13 cellular contexts compared by ENCODE assay signal in the genomic region with DNA sequence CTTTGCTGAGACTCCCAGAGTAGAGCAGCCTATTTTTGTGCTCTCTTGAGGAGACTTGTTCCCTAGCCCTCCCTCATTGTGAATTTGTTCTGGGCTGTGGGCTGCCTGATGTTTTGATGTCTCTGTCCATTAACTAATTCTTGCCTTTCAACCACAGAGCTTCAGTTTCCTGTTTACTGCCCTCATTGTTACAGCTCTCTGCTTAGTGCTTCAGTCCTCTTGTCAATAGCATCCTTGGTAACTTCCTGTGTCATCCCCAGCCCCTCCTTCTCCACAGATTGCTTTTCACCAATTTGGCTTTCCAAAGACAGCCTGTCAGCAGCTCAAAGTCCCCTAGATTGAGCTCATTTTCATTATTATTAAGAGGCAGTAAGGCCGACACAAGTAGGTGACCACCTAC.
DNase-seq lines count a peak whose midpoint lies in the region; ATAC-seq, FAIRE-seq and TF ChIP-seq lines count a peak whose summit lies in the region.
"Had no signal": no experiment of that assay in that cellular context is flagged by ENCODE, and none has a peak within 500 bp of the region (broad histone marks: within the 10 kb centered on the region; RNA-seq: fewer than 3 reads in every experiment).

No MANE protein-coding gene starts in this region.

- H3K4me3 ChIP-seq in H7 (ENCODE audit: insufficient read depth, low read depth, low read length): no peak overlapping the region
- H3K4me3 ChIP-seq in GM12878: no peak overlapping the region
- H3K4me3 ChIP-seq in mesendoderm (ENCODE audit: low read length): no peak overlapping the region
- H3K4me3 ChIP-seq: K562, spleen had no signal

- no peak overlapping the region for H3K18ac ChIP-seq in mesendoderm (ENCODE audit: low read length)

- H3K79me1 ChIP-seq in mesendoderm (ENCODE audit: low read length): no peaks in the 10 kb centered on the region

- no peak overlapping the region for H3K56ac ChIP-seq in mesendoderm (ENCODE audit: low read length)

- H2BK15ac ChIP-seq in mesendoderm (replicated peaks; ENCODE audit: low read depth): no peak overlapping the region

- H3K23ac ChIP-seq in mesendoderm (ENCODE audit: low read length): no peak overlapping the region

- no peak overlapping the region for H2AK5ac ChIP-seq in mesendoderm (ENCODE audit: low read length)

- no peak overlapping the region for H2BK5ac ChIP-seq in mesendoderm (ENCODE audit: low read length)

- POLR2A ChIA-PET in GM12878 (lab: Charles Lee): no interaction called here

- H3K4me1 ChIP-seq in GM12878 (ENCODE audit: control insufficient read depth, insufficient read depth, low read length) (no peaks in the 10 kb centered on the region), mesendoderm (ENCODE audit: control insufficient read depth, low read depth, low read length) (no peaks in the 10 kb centered on the region)
- H3K4me1 ChIP-seq: spleen had no signal

- in situ Hi-C loops in GM12878 (cut with MboI): no loop called here

- H3K79me2 ChIP-seq in GM12878 (ENCODE audit: control insufficient read depth, insufficient read depth, low read length) (no peaks in the 10 kb centered on the region), mesendoderm (ENCODE audit: control insufficient read depth, insufficient read depth, low read length) (no peaks in the 10 kb centered on the region)

- no peaks in the 10 kb centered on the region for H4K20me1 ChIP-seq in GM12878 (ENCODE audit: control insufficient read depth, insufficient read depth)

- TF ChIP-seq EP300 in GM12878 (IDR thresholded peaks at IDR 0.05; ENCODE audit: borderline replicate concordance in 1 of 2, control insufficient read depth in 1 of 2, low read depth in 2 of 2, low read length in 2 of 2): no peak

- no peak for TF ChIP-seq CTCF in GM12878 (IDR thresholded peaks at IDR 0.05 in 2 of 3, conservative IDR thresholded peaks at IDR 0.05 in 1 of 3; ENCODE audit: control insufficient read depth in 2 of 3, extremely low read depth in 1 of 3, insufficient read depth in 1 of 3, low read depth in 3 of 3, low read length in 3 of 3)

- RAD21 ChIA-PET in GM12878 (lab: Charles Lee; ENCODE audit: unreplicated experiment): interaction anchor here (1.0 kb wide), 1 partner anchor 194 kb away, joined by 3 read pairs; no protein-coding TSS in a partner anchor

- FAIRE-seq in GM12878 (lab: Jason Lieb, UNC): no peak
- no peak for FAIRE-seq in GM19239 (lab: Jason Lieb, UNC)
- FAIRE-seq: K562 had no signal

- intact Hi-C loops in GM12878 (cut with micrococcal nuclease; ENCODE audit: unreplicated experiment): no loop called here

- TF ChIP-seq POLR2A in GM12878 (IDR thresholded peaks at IDR 0.05; ENCODE audit: low read depth, low read length): no peak

- CTCF ChIA-PET in GM12878 (lab: Yijun Ruan, JAX): no interaction called here

- WGBS in GM12878 (ENCODE audit: insufficient coverage, insufficient replicate concordance, low lambda C conversion rate, missing lambda C conversion rate): 4% methylated on average over 1 of the region's 1 CpG
- no CpG with 5 or more reads among the region's 1 CpG for whole genome bisulfite sequencing in mesendoderm (ENCODE audit: extremely low coverage, insufficient coverage, low lambda C conversion rate)

- SMC1A ChIA-PET in GM12878 (lab: Charles Lee; ENCODE audit: uncharacterized antibody, unreplicated experiment): interaction anchor here (0.6 to 1.0 kb wide), 2 partner anchors 95 to 407 kb away, joined by 3 read pairs; no protein-coding TSS in a partner anchor

- no TSS peak for BruUV-seq in GM12878 (replicated peaks; lab: Mats Ljungman, UMichigan)

- H3K9ac ChIP-seq in GM12878 (ENCODE audit: control insufficient read depth, insufficient read depth, low read length) (no peak overlapping the region), mesendoderm (ENCODE audit: low read length) (no peak overlapping the region)

- no peak for TF ChIP-seq RAD21 in GM12878 (IDR thresholded peaks at IDR 0.05; ENCODE audit: insufficient read depth, low read depth, low read length)

- H2AFZ ChIP-seq in GM12878 (ENCODE audit: control insufficient read depth, low read depth, low read length): no peak overlapping the region

- DNase-seq in DMS153 treated with DMSO at 0.1 percent for 48 hours (lab: John Stamatoyannopoulos, UW; ENCODE audit: unreplicated experiment): peak; percentile 26
- DNase-seq in H7: peak; percentile 13
- DNase-seq in GM12878 (ENCODE audit: low read depth, low spot score): no peak
- peak; percentile 41 for DNase-seq in mesendoderm
- DNase-seq in GM19239 (ENCODE audit: insufficient read length, low spot score): no peak
- no peak for DNase-seq in NCI-H2196 (lab: John Stamatoyannopoulos, UW; ENCODE audit: unreplicated experiment)
- DNase-seq in left lobe of liver (ENCODE audit: low spot score): no peak
- DNase-seq: DMS79 treated with DMSO at 0.1 percent for 48 hours; effector CD4-positive, alpha-beta T cell; spleen; T-cell had no signal

- H3K4me2 ChIP-seq in GM12878 (ENCODE audit: control insufficient read depth, insufficient read depth) (no peak overlapping the region), mesendoderm (ENCODE audit: low read length) (no peak overlapping the region)

- peak; percentile 76 for ATAC-seq in GM12878
- ATAC-seq in HG02610 (IDR thresholded peaks at IDR 0.05; ENCODE audit: unreplicated experiment): no peak
- ATAC-seq in left lobe of liver: no peak
- ATAC-seq: K562 had no signal

- H4K8ac ChIP-seq in mesendoderm (ENCODE audit: low read depth, low read length): no peak overlapping the region

- no peak overlapping the region for H3K4ac ChIP-seq in mesendoderm (ENCODE audit: low read depth, low read length)

- H2BK120ac ChIP-seq in mesendoderm (ENCODE audit: low read depth, low read length): no peak overlapping the region

- no peaks in the 10 kb centered on the region for H3K9me3 ChIP-seq in GM12878 (replicated peaks; ENCODE audit: control insufficient read depth, insufficient read depth, low read length)
- H3K9me3 ChIP-seq: spleen had no signal

- H3K27me3 ChIP-seq in H7 (ENCODE audit: control insufficient read depth, insufficient read depth, low read length) (no peaks in the 10 kb centered on the region), GM12878 (replicated peaks in 1 of 2; ENCODE audit: control insufficient read depth in 2 of 2, insufficient read depth in 2 of 2, low read length in 1 of 2) (no peaks in the 10 kb centered on the region), mesendoderm (ENCODE audit: insufficient read depth, low read length, poor library complexity) (no peaks in the 10 kb centered on the region)
- H3K27me3 ChIP-seq: spleen had no signal

- H3K36me3 ChIP-seq in H7 (replicated peaks; ENCODE audit: control insufficient read depth, insufficient read depth, low read length): no peaks in the 10 kb centered on the region
- H3K36me3 ChIP-seq in GM12878 (ENCODE audit: control insufficient read depth in 2 of 2, insufficient read depth in 2 of 2, low read length in 1 of 2): no peaks in the 10 kb centered on the region
- no peaks in the 10 kb centered on the region for H3K36me3 ChIP-seq in mesendoderm (ENCODE audit: control insufficient read depth, insufficient read depth, low read length)
- H3K36me3 ChIP-seq: spleen had no signal

- H3K27ac ChIP-seq in GM12878 (ENCODE audit: control insufficient read depth, insufficient read depth): no peak overlapping the region
- no peak overlapping the region for H3K27ac ChIP-seq in mesendoderm (ENCODE audit: low read depth, low read length)
- H3K27ac ChIP-seq: spleen had no signal

- no peak overlapping the region for H4K5ac ChIP-seq in mesendoderm (ENCODE audit: low read length)

TF ChIP-seq in GM12878, 131 proteins besides CTCF, POLR2A, EP300 and RAD21 (continues in another document):
- TF ChIP-seq, protein P1, sequence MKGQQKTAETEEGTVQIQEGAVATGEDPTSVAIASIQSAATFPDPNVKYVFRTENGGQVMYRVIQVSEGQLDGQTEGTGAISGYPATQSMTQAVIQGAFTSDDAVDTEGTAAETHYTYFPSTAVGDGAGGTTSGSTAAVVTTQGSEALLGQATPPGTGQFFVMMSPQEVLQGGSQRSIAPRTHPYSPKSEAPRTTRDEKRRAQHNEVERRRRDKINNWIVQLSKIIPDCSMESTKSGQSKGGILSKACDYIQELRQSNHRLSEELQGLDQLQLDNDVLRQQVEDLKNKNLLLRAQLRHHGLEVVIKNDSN (IDR thresholded peaks at IDR 0.05; ENCODE audit: borderline replicate concordance, extremely low read length, insufficient read depth, low read depth, low read length): no peak
- TF ChIP-seq, protein P2, sequence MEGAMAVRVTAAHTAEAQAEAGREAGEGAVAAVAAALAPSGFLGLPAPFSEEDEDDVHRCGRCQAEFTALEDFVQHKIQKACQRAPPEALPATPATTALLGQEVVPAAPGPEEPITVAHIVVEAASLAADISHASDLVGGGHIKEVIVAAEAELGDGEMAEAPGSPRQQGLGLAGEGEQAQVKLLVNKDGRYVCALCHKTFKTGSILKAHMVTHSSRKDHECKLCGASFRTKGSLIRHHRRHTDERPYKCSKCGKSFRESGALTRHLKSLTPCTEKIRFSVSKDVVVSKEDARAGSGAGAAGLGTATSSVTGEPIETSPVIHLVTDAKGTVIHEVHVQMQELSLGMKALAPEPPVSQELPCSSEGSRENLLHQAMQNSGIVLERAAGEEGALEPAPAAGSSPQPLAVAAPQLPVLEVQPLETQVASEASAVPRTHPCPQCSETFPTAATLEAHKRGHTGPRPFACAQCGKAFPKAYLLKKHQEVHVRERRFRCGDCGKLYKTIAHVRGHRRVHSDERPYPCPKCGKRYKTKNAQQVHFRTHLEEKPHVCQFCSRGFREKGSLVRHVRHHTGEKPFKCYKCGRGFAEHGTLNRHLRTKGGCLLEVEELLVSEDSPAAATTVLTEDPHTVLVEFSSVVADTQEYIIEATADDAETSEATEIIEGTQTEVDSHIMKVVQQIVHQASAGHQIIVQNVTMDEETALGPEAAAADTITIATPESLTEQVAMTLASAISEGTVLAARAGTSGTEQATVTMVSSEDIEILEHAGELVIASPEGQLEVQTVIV (IDR thresholded peaks at IDR 0.05; ENCODE audit: borderline replicate concordance, partially characterized antibody): no peak
- TF ChIP-seq, protein P3, sequence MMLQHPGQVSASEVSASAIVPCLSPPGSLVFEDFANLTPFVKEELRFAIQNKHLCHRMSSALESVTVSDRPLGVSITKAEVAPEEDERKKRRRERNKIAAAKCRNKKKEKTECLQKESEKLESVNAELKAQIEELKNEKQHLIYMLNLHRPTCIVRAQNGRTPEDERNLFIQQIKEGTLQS (IDR thresholded peaks at IDR 0.05; ENCODE audit: borderline replicate concordance, extremely low read depth, low read depth, low read length): no peak
- TF ChIP-seq RFX5 (IDR thresholded peaks at IDR 0.05; ENCODE audit: low read depth, low read length): no peak
- TF ChIP-seq ZNF207 (IDR thresholded peaks at IDR 0.05; ENCODE audit: borderline replicate concordance): no peak
- TF ChIP-seq CREM (IDR thresholded peaks at IDR 0.05; ENCODE audit: low read depth): no peak
- no peak for TF ChIP-seq NR2F1 (conservative IDR thresholded peaks at IDR 0.05)
- no peak for TF ChIP-seq SREBF2 (IDR thresholded peaks at IDR 0.05; ENCODE audit: low read length)

Comparison
In these comparisons a context has a peak if more than half of its experiments do, and no peak if none do; other contexts are left out.
1. DNase-seq: peak in DMS153 treated with DMSO at 0.1 percent for 48 hours (single experiment), H7 (single experiment) and mesendoderm (single experiment); none in GM12878 (single experiment), GM19239 (single experiment), NCI-H2196 (single experiment) and left lobe of liver (single experiment).